22 cellular contexts compared by ENCODE assay signal in genomic region chr1:159030865-159031472, GRCh38. TPM values are rescaled to one million over a fixed set of nuclear protein-coding genes. Genes with fewer than 3 reads are reported as not detected.
DNase-seq lines count a peak whose midpoint lies in the region; ATAC-seq and TF ChIP-seq lines count a peak whose summit lies in the region.
"Had no signal": no experiment of that assay in that cellular context is flagged by ENCODE, and none has a peak within 500 bp of the region (broad histone marks: within the 10 kb centered on the region; RNA-seq: fewer than 3 reads in every experiment).

No MANE protein-coding gene starts in this region.

- H3K27me3 Mint-ChIP-seq in CD4-positive, CD25-positive, alpha-beta regulatory T cell = no peaks in the 10 kb centered on the region
- H3K27me3 Mint-ChIP-seq in GM23338 (ENCODE audit: insufficient read depth, low read depth, poor library complexity) = peaks cover 2% of the 10 kb centered on the region
- H3K27me3 Mint-ChIP-seq in naive B cell = no peaks in the 10 kb centered on the region
- H3K27me3 Mint-ChIP-seq: activated CD4-positive, alpha-beta T cell treated with anti-CD3 and anti-CD28 coated beads for 36 hours; activated naive CD4-positive, alpha-beta T cell treated with anti-CD3 and anti-CD28 coated beads, Interleukin-2, amount 50 U/mL, for 24 hours; progenitor cell of endocrine pancreas had no signal

- TF ChIP-seq EP300 in sigmoid colon (IDR thresholded peaks at IDR 0.05) = no peak

- H3K4me1 Mint-ChIP-seq in CD4-positive, CD25-positive, alpha-beta regulatory T cell = peaks cover 40 to 77% (median 61%) of the 10 kb centered on the region in 4 donors
- peaks cover 12% of the 10 kb centered on the region for H3K4me1 Mint-ChIP-seq in GM23338
- peaks cover 49 to 68% (median 62%) of the 10 kb centered on the region in 3 donors for H3K4me1 Mint-ChIP-seq in naive B cell

- no peak for DNase-seq in CD4-positive, CD25-positive, alpha-beta regulatory T cell
- no peak for DNase-seq in GM23338 (ENCODE audit: low spot score)
- DNase-seq in brain microvascular endothelial cell = peak; percentile 37
- DNase-seq in naive B cell = no peak
- no peak for DNase-seq in testis
- DNase-seq in activated gamma-delta T cell (lab: John Stamatoyannopoulos, UW) = no peak
- no peak for DNase-seq in DMS79 (lab: John Stamatoyannopoulos, UW)
- no peak for DNase-seq in sigmoid colon
- DNase-seq: activated CD4-positive, alpha-beta T cell treated with anti-CD3 and anti-CD28 coated beads for 36 hours; GF-D8; HFFc6; left ventricle myocardium inferior; NCI-H1436; NCI-H226; Peyer's patch; SK-N-SH; small intestine; stimulated activated CD4-positive, alpha-beta T cell treated with anti-CD3 and anti-CD28 coated beads, Interleukin-4, amount 100 ng/mL, for 4 hours; T-helper 9 cell had no signal

- no peak overlapping the region for H3K4me3 ChIP-seq in CD4-positive, CD25-positive, alpha-beta regulatory T cell (ENCODE audit: low read depth, low read length)
- no peak overlapping the region for H3K4me3 ChIP-seq in GM23338
- H3K4me3 ChIP-seq in brain microvascular endothelial cell (ENCODE audit: low read depth, low read length) = no peak overlapping the region
- H3K4me3 ChIP-seq in testis = no peak overlapping the region
- H3K4me3 ChIP-seq in sigmoid colon = no peak overlapping the region
- H3K4me3 ChIP-seq: left ventricle myocardium inferior, Peyer's patch, thoracic aorta had no signal

- no peak overlapping the region for H3K4me2 ChIP-seq in GM23338
- H3K4me2 ChIP-seq: SK-N-SH had no signal

- H3K79me2 ChIP-seq in GM23338 (replicated peaks; ENCODE audit: insufficient read depth) = no peaks in the 10 kb centered on the region

- peak overlapping the region in 1 of 4 donors; percentile 33 for H3K4me3 Mint-ChIP-seq in CD4-positive, CD25-positive, alpha-beta regulatory T cell
- H3K4me3 Mint-ChIP-seq in GM23338 (no peak overlapping the region), naive B cell (peak overlapping the region in 1 of 8 donors; percentile 33)
- H3K4me3 Mint-ChIP-seq: activated CD4-positive, alpha-beta T cell treated with anti-CD3 and anti-CD28 coated beads for 36 hours; HFFc6 had no signal

- H3K27ac Mint-ChIP-seq in CD4-positive, CD25-positive, alpha-beta regulatory T cell = peak overlapping the region in 2 of 3 donors; percentile 70 to 82
- H3K27ac Mint-ChIP-seq in GM23338 (peak overlapping the region; percentile 39; the same call in 1 of the 2 replicates), naive B cell (peak overlapping the region in 5 of 6 donors; percentile 72 to 88 (median 85))
- H3K27ac Mint-ChIP-seq: HFFc6, progenitor cell of endocrine pancreas had no signal

- intact Hi-C loops in testis (cut with DNase I; ENCODE audit: low total_unique reads) (no loop called here), sigmoid colon (cut with DNase I) (no loop called here)

- H4K20me1 ChIP-seq in GM23338 (replicated peaks; ENCODE audit: insufficient read depth) = no peaks in the 10 kb centered on the region

- TF ChIP-seq POLR2A in testis (IDR thresholded peaks at IDR 0.05) (no peak), sigmoid colon (IDR thresholded peaks at IDR 0.05) (no peak)

- peaks cover 0 to 10% (median 0%) of the 10 kb centered on the region in 7 donors for H3K9me3 Mint-ChIP-seq in CD4-positive, CD25-positive, alpha-beta regulatory T cell
- H3K9me3 Mint-ChIP-seq in GM23338 (no peaks in the 10 kb centered on the region; the same call in 2 of the 3 replicates), naive B cell (peaks cover 0 to 6% (median 2%) of the 10 kb centered on the region in 7 donors)
- H3K9me3 Mint-ChIP-seq: HFFc6 had no signal

- H3K27me3 ChIP-seq in CD4-positive, CD25-positive, alpha-beta regulatory T cell (ENCODE audit: control insufficient read depth, insufficient read depth, low read length) = no peaks in the 10 kb centered on the region
- no peaks in the 10 kb centered on the region for H3K27me3 ChIP-seq in GM23338 (ENCODE audit: insufficient read depth)
- no peaks in the 10 kb centered on the region for H3K27me3 ChIP-seq in brain microvascular endothelial cell (replicated peaks)
- no peaks in the 10 kb centered on the region for H3K27me3 ChIP-seq in testis
- no peaks in the 10 kb centered on the region for H3K27me3 ChIP-seq in sigmoid colon
- H3K27me3 ChIP-seq: Peyer's patch had no signal

- peaks cover 86% of the 10 kb centered on the region for H3K36me3 Mint-ChIP-seq in CD4-positive, CD25-positive, alpha-beta regulatory T cell
- 0 out of 3 replicates have a peak, but pooled peaks cover 4% of the 10 kb centered on the region for H3K36me3 Mint-ChIP-seq in GM23338 (ENCODE audit: low read depth)
- H3K36me3 Mint-ChIP-seq in naive B cell = peaks cover 66% of the 10 kb centered on the region in 2 donors

- no peaks in the 10 kb centered on the region for H3F3A ChIP-seq in GM23338 (replicated peaks; ENCODE audit: low read depth)

- peaks cover 0 to 1% of the 10 kb centered on the region in 2 experiments for H3K9me3 ChIP-seq in CD4-positive, CD25-positive, alpha-beta regulatory T cell (ENCODE audit: control insufficient read depth in 2 of 2, low read length in 2 of 2)
- H3K9me3 ChIP-seq in testis (no peaks in the 10 kb centered on the region), sigmoid colon (no peaks in the 10 kb centered on the region)
- H3K9me3 ChIP-seq: Peyer's patch, SK-N-SH, thoracic aorta had no signal

- H2AFZ ChIP-seq in GM23338 = peak overlapping the region; percentile 76; the same call in 1 of the 2 replicates

- in situ Hi-C loops in brain microvascular endothelial cell (cut with HindIII; ENCODE audit: low pct_ligation_motif_present, low sequenced_read_pairs) = loop anchor here (25.0 kb wide), 1 partner anchor 1069 kb away; no protein-coding TSS in a partner anchor

- H3K4me1 ChIP-seq in CD4-positive, CD25-positive, alpha-beta regulatory T cell (ENCODE audit: control insufficient read depth, insufficient read depth, low read length, poor library complexity, severe bottlenecking) = peaks cover 22% of the 10 kb centered on the region
- no peaks in the 10 kb centered on the region for H3K4me1 ChIP-seq in GM23338 (ENCODE audit: insufficient read depth)
- no peaks in the 10 kb centered on the region for H3K4me1 ChIP-seq in testis
- peaks cover 0 to 12% (median 2%) of the 10 kb centered on the region in 4 donors for H3K4me1 ChIP-seq in sigmoid colon

- H3K27ac ChIP-seq in CD4-positive, CD25-positive, alpha-beta regulatory T cell (ENCODE audit: insufficient read depth, low read length, poor library complexity, severe bottlenecking) = no peak overlapping the region
- no peak overlapping the region for H3K27ac ChIP-seq in GM23338 (ENCODE audit: low read depth)
- peak overlapping the region; percentile 32 for H3K27ac ChIP-seq in brain microvascular endothelial cell
- no peak overlapping the region for H3K27ac ChIP-seq in testis
- no peak overlapping the region for H3K27ac ChIP-seq in sigmoid colon
- H3K27ac ChIP-seq: left ventricle myocardium inferior, Peyer's patch, thoracic aorta had no signal

- ATAC-seq in CD4-positive, CD25-positive, alpha-beta regulatory T cell (ENCODE audit: low read depth in 2 of 2) = no peak
- ATAC-seq in GM23338 (no peak; the same call in 2 of the 3 replicates), naive B cell (ENCODE audit: low read depth in 2 of 2) (no peak)
- ATAC-seq: activated CD4-positive, alpha-beta T cell treated with anti-CD3 and anti-CD28 coated beads for 36 hours had no signal

- peaks cover 91% of the 10 kb centered on the region for H3K36me3 ChIP-seq in CD4-positive, CD25-positive, alpha-beta regulatory T cell (ENCODE audit: control insufficient read depth, insufficient read depth, low read length)
- H3K36me3 ChIP-seq in GM23338 (ENCODE audit: insufficient read depth) (no peaks in the 10 kb centered on the region), brain microvascular endothelial cell (replicated peaks) (peaks cover 54% of the 10 kb centered on the region), testis (ENCODE audit: low read depth, missing control alignments) (no peaks in the 10 kb centered on the region), sigmoid colon (peaks cover 0 to 56% (median 6%) of the 10 kb centered on the region in 4 donors)

- TF ChIP-seq CTCF in GM23338 (conservative IDR thresholded peaks at IDR 0.05; ENCODE audit: low read depth in 2 of 2) = no peak
- no peak for TF ChIP-seq CTCF in brain microvascular endothelial cell (IDR thresholded peaks at IDR 0.05; ENCODE audit: low read depth, low read length, missing control alignments)
- no peak for TF ChIP-seq CTCF in testis (IDR thresholded peaks at IDR 0.05)
- no peak for TF ChIP-seq CTCF in sigmoid colon (IDR thresholded peaks at IDR 0.05)

- WGBS in testis, 2 donors = 70 to 74% methylated on average over 3 of the region's 3 CpGs
- 75 to 79% methylated on average over 3 of the region's 3 CpGs for WGBS in sigmoid colon, 2 donors

- peaks cover 12% of the 10 kb centered on the region for H3K9me2 ChIP-seq in GM23338 (ENCODE audit: insufficient read depth)
- H3K9me2 ChIP-seq: SK-N-SH had no signal

TF ChIP-seq in GM23338, 12 proteins besides CTCF, POLR2A, EP300 and RAD21 (continues in another document):
- TF ChIP-seq POLR2AphosphoS5 (IDR thresholded peaks at IDR 0.05; ENCODE audit: low read depth) = no peak

RNA-seq across cellular contexts. Expression of gene IFI16, which starts 21.3 kb away (rescaled TPM):
- total RNA-seq in CD4-positive, CD25-positive, alpha-beta regulatory T cell = 130 TPM
- 100 to 1,000 TPM in 2 of 4 donors, 10 to 100 TPM in 2; 90.4 to 117 (median 101) TPM for polyA plus RNA-seq in CD4-positive, CD25-positive, alpha-beta regulatory T cell
- total RNA-seq in GM23338 (2014; rRNA removed; shearing (Covaris generic)) = 0.31 TPM in 1 of 2 replicates, not detected in the other
- polyA plus RNA-seq in GM23338 (2016; fragmentation: Nextera tagmentation; extraction: Ambion mirVana) = 1.3 and 2.1 TPM in 2 replicates
- 100 to 1,000 TPM; 143 to 262 (median 206) TPM for polyA plus RNA-seq in naive B cell (ENCODE audit: low read depth in 6 of 6)
- 10 to 100 TPM; 34.3 to 39.8 TPM for total RNA-seq in testis
- polyA plus RNA-seq in testis (ENCODE audit: insufficient read depth, low read depth, low replicate concordance) = 35.7 TPM
- 10 to 100 TPM; 42.5 to 92.6 (median 60.6) TPM for total RNA-seq in sigmoid colon
- polyA plus RNA-seq in sigmoid colon = 10 to 100 TPM; 20.1 to 78.4 (median 39.0) TPM

RNA-seq across cellular contexts. Expression of gene AIM2, which starts 45.6 kb away (rescaled TPM):
- 6.2 TPM for total RNA-seq in CD4-positive, CD25-positive, alpha-beta regulatory T cell
- 10 to 100 TPM in 2 of 4 donors, 1 to 10 TPM in 2; 6.9 to 13.5 (median 8.8) TPM for polyA plus RNA-seq in CD4-positive, CD25-positive, alpha-beta regulatory T cell
- 2.1 and 2.5 TPM in 2 replicates for total RNA-seq in GM23338 (2014; rRNA removed; shearing (Covaris generic))
- polyA plus RNA-seq in GM23338 (2016; fragmentation: Nextera tagmentation; extraction: Ambion mirVana) = 1.5 and 1.9 TPM in 2 replicates
- polyA plus RNA-seq in naive B cell (ENCODE audit: low read depth in 6 of 6) = 10 to 100 TPM in 2 of 6 donors, 1 to 10 TPM in 4; 3.4 to 21.5 (median 5.1) TPM
- 1 to 10 TPM; 1.3 to 1.9 TPM for total RNA-seq in testis
- 3.2 TPM for polyA plus RNA-seq in testis (ENCODE audit: insufficient read depth, low read depth, low replicate concordance)
- 1 to 10 TPM in 1 of 4 donors, not detected in 3; 3.3 TPM for total RNA-seq in sigmoid colon
- 1 to 10 TPM in 2 of 3 donors, not detected in 1; 1.6 to 5.3 TPM for polyA plus RNA-seq in sigmoid colon
